35 cellular contexts compared by ENCODE assay signal in the genomic region with DNA sequence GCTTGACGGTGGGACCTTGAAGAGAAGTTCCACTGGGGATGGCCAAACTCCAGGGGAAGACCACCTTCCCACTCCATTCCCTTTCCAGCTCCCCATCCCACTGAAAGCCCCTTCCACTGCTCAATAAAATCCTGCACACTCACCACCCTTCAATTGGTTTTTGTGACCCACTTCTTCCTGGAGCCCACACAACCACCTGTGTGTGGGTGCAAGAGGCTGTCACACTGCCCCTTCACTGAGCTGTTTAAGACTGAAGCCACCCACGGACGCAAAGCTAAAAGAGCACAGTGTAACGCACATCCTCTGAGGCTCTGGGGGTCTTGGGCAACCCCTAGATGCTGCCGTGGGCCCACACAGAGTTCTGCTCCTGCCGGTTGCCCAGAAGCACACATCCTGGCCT.
"Had no signal": no experiment of that assay in that cellular context is flagged by ENCODE, and none has a peak within 500 bp of the region (broad histone marks: within the 10 kb centered on the region; RNA-seq: fewer than 3 reads in every experiment).

No MANE protein-coding gene starts in this region.

- H3K36me3 Mint-ChIP-seq: activated CD4-positive, alpha-beta memory T cell treated with anti-CD3 and anti-CD28 coated beads for 36 hours; brain had no signal

- H3K4me3 ChIP-seq: Peyer's patch, SJSA1 had no signal

- H3K9ac ChIP-seq: SK-N-SH had no signal

- H3K4me3 Mint-ChIP-seq: activated B cell treated with CpG ODN at 0.5 μM for 24 hours; activated CD4-positive, alpha-beta memory T cell treated with anti-CD3 and anti-CD28 coated beads for 36 hours; brain; T-helper 1 cell treated with Interleukin-12 subunit alpha and Interleukin-12 subunit beta and Interleukin-4 antibody, amounts not matched to agents 30 μg/mL and 1 μg/mL, for 36 hours had no signal

- H3K36me3 ChIP-seq: Peyer's patch, SJSA1 had no signal

- H3K4me1 Mint-ChIP-seq: activated B cell treated with CpG ODN at 0.5 μM for 24 hours had no signal

- H3K27me3 ChIP-seq: Peyer's patch had no signal

- H3K9me3 ChIP-seq: Peyer's patch, SJSA1, SK-N-SH had no signal

- H3K9me3 Mint-ChIP-seq: activated B cell treated with CpG ODN at 0.5 μM for 24 hours; activated CD4-positive, alpha-beta memory T cell treated with anti-CD3 and anti-CD28 coated beads for 36 hours; activated T-cell treated with anti-CD3 and anti-CD28 coated beads, Interleukin-2, amount 50 U/mL, for 4 hours; activated T-helper 17 cell treated with anti-CD3 and anti-CD28 coated beads, Interleukin-2, amount 50 U/mL, for 72 hours; T-helper 1 cell treated with Interleukin-12 subunit alpha and Interleukin-12 subunit beta and Interleukin-4 antibody, amounts not matched to agents 30 μg/mL and 1 μg/mL, for 36 hours had no signal

- H3K27ac ChIP-seq: Peyer's patch, SJSA1, VCaP had no signal

- H3K4me2 ChIP-seq: SK-N-SH had no signal

- ATAC-seq: activated T-helper 17 cell treated with anti-CD3 and anti-CD28 coated beads, Interleukin-2, amount 50 U/mL, for 72 hours; PC-3 had no signal

- H3K27ac Mint-ChIP-seq: activated B cell treated with CpG ODN at 0.5 μM for 24 hours; brain; T-helper 1 cell treated with Interleukin-12 subunit alpha and Interleukin-12 subunit beta and Interleukin-4 antibody, amounts not matched to agents 30 μg/mL and 1 μg/mL, for 36 hours had no signal

- DNase-seq: activated B cell treated with CpG ODN at 0.5 μM for 24 hours; activated CD4-positive, alpha-beta memory T cell treated with anti-CD3 and anti-CD28 coated beads for 36 hours; activated CD4-positive, alpha-beta T cell treated with anti-CD3 and anti-CD28 coated beads, Interleukin-2, amount 50 U/mL, for 1 hour; activated CD4-positive, CD25-positive, alpha-beta regulatory T cell treated with anti-CD3 and anti-CD28 coated beads, Interleukin-2, amount 50 U/mL, for 72 hours; activated effector memory CD4-positive, alpha-beta T cell treated with anti-CD3 and anti-CD28 coated beads, Interleukin-2, amount 50 U/mL, for 16 hours; activated naive CD4-positive, alpha-beta T cell; activated naive CD4-positive, alpha-beta T cell treated with anti-CD3 and anti-CD28 coated beads, Interleukin-2, amount 50 U/mL, for 16 hours; activated T-cell treated with anti-CD3 and anti-CD28 coated beads, Interleukin-2, amount 50 U/mL, for 4 hours; anterior cingulate cortex; caudate nucleus; cerebellar nuclear complex; KG1; MM.1S; MV-4-11; NCI-H1092; NCI-H1417; NCI-H146; NCI-H187; NCI-H2029 treated with DMSO at 0.1 percent for 48 hours; NCI-H2107; NCI-H2171; NCI-H510A; NCI-H526; NCI-H748 treated with DMSO at 0.1 percent for 48 hours; NK-92 treated with Interleukin-12 subunit alpha and Interleukin-12 subunit beta, amount 100 ng/mL, for 24 hours; PC-3; Peyer's patch; RPMI8226; SHP77 treated with DMSO at 0.1 percent for 48 hours; SK-N-SH had no signal

- H3K4me1 ChIP-seq: Peyer's patch had no signal
